Comparison of ENCODE assay signal across 22 cellular contexts in the genomic region with DNA sequence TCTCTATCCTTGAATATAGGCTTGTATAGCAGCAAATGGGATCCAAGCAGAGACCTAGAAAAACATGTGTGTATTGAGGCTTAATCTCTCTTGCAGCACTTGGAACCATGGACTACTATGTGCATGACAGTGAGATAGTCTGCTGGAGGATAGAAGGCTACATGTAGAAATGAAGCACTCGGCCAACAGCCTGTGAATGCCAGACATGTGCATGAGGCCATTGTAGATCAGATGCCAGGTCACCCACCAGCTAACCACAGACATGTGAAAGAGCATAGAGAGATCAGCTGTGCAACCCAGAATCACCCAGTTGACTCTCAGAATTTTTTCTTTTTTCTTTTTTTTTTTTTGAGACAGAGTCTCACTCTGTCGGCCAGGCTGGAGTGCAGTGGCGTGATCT.
DNase-seq lines count a peak whose midpoint lies in the region; ATAC-seq lines count a peak whose summit lies in the region.
"Had no signal": no experiment of that assay in that cellular context is flagged by ENCODE, and none has a peak within 500 bp of the region (broad histone marks: within the 10 kb centered on the region; RNA-seq: fewer than 3 reads in every experiment).

No MANE protein-coding gene starts in this region.

- peaks cover under 1% of the 10 kb centered on the region for H3K4me1 Mint-ChIP-seq in stimulated activated naive CD8-positive, alpha-beta T cell treated with anti-CD3 and anti-CD28 coated beads, Interleukin-15, Interleukin-2, amounts not matched to agents 100 ng/mL and 50 ng/mL, for 24 hours (ENCODE audit: low read depth)
- no peaks in the 10 kb centered on the region for H3K4me1 Mint-ChIP-seq in stimulated activated naive CD8-positive, alpha-beta T cell treated with anti-CD3 and anti-CD28 coated beads, Interleukin-15, amount 100 ng/mL, for 72 hours
- H3K4me1 Mint-ChIP-seq: T-cell had no signal

- peak overlapping the region; percentile 32 for H3K27ac Mint-ChIP-seq in stimulated activated naive CD8-positive, alpha-beta T cell treated with anti-CD3 and anti-CD28 coated beads, Interleukin-15, Interleukin-2, amounts not matched to agents 100 ng/mL and 50 ng/mL, for 24 hours
- no peak overlapping the region for H3K27ac Mint-ChIP-seq in stimulated activated naive CD8-positive, alpha-beta T cell treated with anti-CD3 and anti-CD28 coated beads, Interleukin-15, amount 100 ng/mL, for 72 hours
- H3K27ac Mint-ChIP-seq: T-cell had no signal

- no peaks in the 10 kb centered on the region for H3K27me3 Mint-ChIP-seq in stimulated activated naive CD8-positive, alpha-beta T cell treated with anti-CD3 and anti-CD28 coated beads, Interleukin-15, Interleukin-2, amounts not matched to agents 100 ng/mL and 50 ng/mL, for 24 hours
- H3K27me3 Mint-ChIP-seq in stimulated activated naive CD8-positive, alpha-beta T cell treated with anti-CD3 and anti-CD28 coated beads, Interleukin-15, amount 100 ng/mL, for 72 hours: no peaks in the 10 kb centered on the region
- H3K27me3 Mint-ChIP-seq: activated CD4-positive, alpha-beta T cell treated with anti-CD3 and anti-CD28 coated beads, Interleukin-2, amount 10 ng/mL, durations not matched to agents 24 days and 14 days; T-cell had no signal

- no peak for DNase-seq in stimulated activated naive CD8-positive, alpha-beta T cell treated with anti-CD3 and anti-CD28 coated beads, Interleukin-15, amount 100 ng/mL, for 72 hours
- DNase-seq in myocyte (ENCODE audit: low read depth) (peak; percentile 91), NCI-H1930 (lab: John Stamatoyannopoulos, UW) (no peak), NCI-H1105 treated with DMSO at 0.1 percent for 48 hours (lab: John Stamatoyannopoulos, UW) (no peak), OCI-M2 (lab: John Stamatoyannopoulos, UW; ENCODE audit: unreplicated experiment) (no peak)
- no peak for DNase-seq in NK-92 treated with Interleukin-12 subunit alpha and Interleukin-12 subunit beta, amount 100 ng/mL, for 24 hours (lab: John Stamatoyannopoulos, UW)
- DNase-seq: activated CD4-positive, alpha-beta T cell treated with anti-CD3 and anti-CD28 coated beads, Interleukin-2, amount 10 ng/mL, durations not matched to agents 24 days and 14 days; activated gamma-delta T cell treated with Interleukin-2 at 50 U/mL for 16 hours; adrenal gland; COR-L47; effector CD8-positive, alpha-beta T cell; GOT3; NCI-H526 treated with DMSO at 0.1 percent for 48 hours; SHP77 treated with DMSO at 0.1 percent for 48 hours; stimulated activated CD4-positive, alpha-beta T cell treated with anti-CD3 and anti-CD28 coated beads, Interleukin-4, amount 100 ng/mL, for 1 hour; T-cell; uterus had no signal

- peaks cover 50% of the 10 kb centered on the region for H3K36me3 Mint-ChIP-seq in stimulated activated naive CD8-positive, alpha-beta T cell treated with anti-CD3 and anti-CD28 coated beads, Interleukin-15, Interleukin-2, amounts not matched to agents 100 ng/mL and 50 ng/mL, for 24 hours (ENCODE audit: low read depth)

- no peaks in the 10 kb centered on the region for H3K9me3 Mint-ChIP-seq in stimulated activated naive CD8-positive, alpha-beta T cell treated with anti-CD3 and anti-CD28 coated beads, Interleukin-15, Interleukin-2, amounts not matched to agents 100 ng/mL and 50 ng/mL, for 24 hours
- no peaks in the 10 kb centered on the region for H3K9me3 Mint-ChIP-seq in stimulated activated naive CD8-positive, alpha-beta T cell treated with anti-CD3 and anti-CD28 coated beads, Interleukin-15, amount 100 ng/mL, for 72 hours
- H3K9me3 Mint-ChIP-seq: activated CD4-positive, alpha-beta T cell treated with anti-CD3 and anti-CD28 coated beads, Interleukin-2, amount 10 ng/mL, durations not matched to agents 24 days and 14 days; T-cell had no signal

- no peak for ATAC-seq in stimulated activated naive CD8-positive, alpha-beta T cell treated with anti-CD3 and anti-CD28 coated beads, Interleukin-15, amount 100 ng/mL, for 72 hours
- ATAC-seq: T-cell had no signal

- no peak overlapping the region for H3K4me3 Mint-ChIP-seq in stimulated activated naive CD8-positive, alpha-beta T cell treated with anti-CD3 and anti-CD28 coated beads, Interleukin-15, Interleukin-2, amounts not matched to agents 100 ng/mL and 50 ng/mL, for 24 hours
- H3K4me3 Mint-ChIP-seq in stimulated activated naive CD8-positive, alpha-beta T cell treated with anti-CD3 and anti-CD28 coated beads, Interleukin-15, amount 100 ng/mL, for 72 hours: no peak overlapping the region
- H3K4me3 Mint-ChIP-seq: activated CD4-positive, alpha-beta T cell treated with anti-CD3 and anti-CD28 coated beads, Interleukin-2, amount 10 ng/mL, durations not matched to agents 24 days and 14 days; T-cell had no signal

- peak overlapping the region; percentile 4 for H3K27ac ChIP-seq in angular gyrus (ENCODE audit: low read depth, low read length)
- H3K27ac ChIP-seq: cardiac muscle cell, esophagus muscularis mucosa, parathyroid adenoma, uterus had no signal
